Comparison of ENCODE assay signal across 20 cellular contexts in the genomic region with DNA sequence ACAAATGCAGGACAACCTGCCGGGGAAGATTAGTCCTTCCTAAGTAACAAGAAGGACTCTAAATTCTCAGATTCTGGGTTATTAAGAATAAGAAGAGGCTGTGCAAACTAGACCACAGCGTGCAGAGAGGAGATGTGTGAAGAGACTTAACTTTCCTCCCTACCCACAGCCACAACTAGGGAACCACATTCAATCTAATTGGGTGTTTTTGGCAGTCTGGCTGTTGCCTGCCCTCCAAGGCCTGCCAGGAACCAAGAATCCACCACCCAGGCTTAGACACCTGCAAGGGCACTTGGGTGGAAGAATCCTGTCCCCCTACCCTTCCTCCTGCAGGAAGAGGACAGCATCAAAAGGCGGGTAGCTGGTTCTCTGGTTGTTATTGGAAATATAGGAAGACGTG.
DNase-seq lines count a peak whose midpoint lies in the region; ATAC-seq and TF ChIP-seq lines count a peak whose summit lies in the region.
"Had no signal": no experiment of that assay in that cellular context is flagged by ENCODE, and none has a peak within 500 bp of the region (broad histone marks: within the 10 kb centered on the region; RNA-seq: fewer than 3 reads in every experiment).

No MANE protein-coding gene starts in this region.

- TSS peak; percentile 89 for BruUV-seq in PC-9 (replicated peaks; lab: Mats Ljungman, UMichigan)

- no peaks in the 10 kb centered on the region for H3K4me1 ChIP-seq in DND-41 (ENCODE audit: insufficient read depth, low read length)
- peaks cover 50% of the 10 kb centered on the region for H3K4me1 ChIP-seq in PC-9 (replicated peaks; ENCODE audit: insufficient read depth)
- no peaks in the 10 kb centered on the region for H3K4me1 ChIP-seq in smooth muscle cell (ENCODE audit: low read depth)
- H3K4me1 ChIP-seq in BE2C = no peaks in the 10 kb centered on the region
- peaks cover 6% of the 10 kb centered on the region; the same call in 1 of the 2 replicates for H3K4me1 ChIP-seq in GM23248 (ENCODE audit: insufficient read depth)
- H3K4me1 ChIP-seq: Caco-2 had no signal

- DNase-seq in DND-41 (no peak), PC-9 (peak in 1 of 2 experiments; percentile 17), dorsolateral prefrontal cortex (no peak), smooth muscle cell (lab: John Stamatoyannopoulos, UW; ENCODE audit: unreplicated experiment) (no peak), BE2C (no peak), NCI-H524 (lab: John Stamatoyannopoulos, UW) (no peak), GM23248 (no peak), HT-29 (ENCODE audit: low spot score) (no peak)
- DNase-seq: Caco-2; CD4-positive, alpha-beta T cell; GF-D8; GOT3; Karpas-422; NCI-H1436 treated with DMSO at 0.1 percent for 48 hours; NCI-H2029 treated with DMSO at 0.1 percent for 48 hours; NCI-H2171; NCI-H446; NCI-H69 had no signal

- H3K36me3 ChIP-seq in DND-41 (ENCODE audit: insufficient read depth, low read length) (peaks cover 3% of the 10 kb centered on the region; the same call in 1 of the 2 replicates), PC-9 (ENCODE audit: low read depth) (no peaks in the 10 kb centered on the region; the same call in none of the 2 replicates), smooth muscle cell (ENCODE audit: low read depth) (no peaks in the 10 kb centered on the region), BE2C (no peaks in the 10 kb centered on the region), GM23248 (ENCODE audit: low read depth) (no peaks in the 10 kb centered on the region)

- WGBS in smooth muscle cell (ENCODE audit: low lambda C conversion rate) = 83% methylated on average over 4 of the region's 4 CpGs
- 86 to 88% methylated on average over 4 of the region's 4 CpGs for WGBS in GM23248 (ENCODE audit: low coverage in 1 of 2, low lambda C conversion rate in 2 of 2, missing lambda C conversion rate in 2 of 2), 2 experiments

- peak; percentile 58; the same call in 1 of the 3 replicates for ATAC-seq in DND-41 (ENCODE audit: insufficient read depth, low read depth)
- ATAC-seq: Right ventricle myocardium inferior had no signal

- H3F3A ChIP-seq in PC-9 (ENCODE audit: insufficient read depth, low read depth) (peaks cover 39% of the 10 kb centered on the region), smooth muscle cell (ENCODE audit: low read depth) (no peaks in the 10 kb centered on the region), GM23248 (ENCODE audit: insufficient read depth) (no peaks in the 10 kb centered on the region)

- POLR2A ChIA-PET in PC-9 (lab: Charles Lee; ENCODE audit: unreplicated experiment) = interaction anchor here (0.6 to 0.7 kb wide), 3 partner anchors 29 to 65 kb away, joined by 3 to 35 read pairs (median 5); no protein-coding TSS in a partner anchor

- TF ChIP-seq CTCF in DND-41 (IDR thresholded peaks at IDR 0.05; ENCODE audit: borderline replicate concordance, extremely low read depth, low read length, poor library complexity, severe bottlenecking) = no peak
- TF ChIP-seq CTCF in PC-9 (conservative IDR thresholded peaks at IDR 0.05) = no peak
- TF ChIP-seq CTCF in dorsolateral prefrontal cortex (IDR thresholded peaks at IDR 0.05 in 54 of 56, conservative IDR thresholded peaks at IDR 0.05 in 2 of 56; ENCODE audit: low read depth in 1 of 56, partially characterized antibody in 56 of 56) = no peak
- TF ChIP-seq CTCF in smooth muscle cell (IDR thresholded peaks at IDR 0.05; ENCODE audit: borderline replicate concordance, insufficient read depth, poor library complexity, severe bottlenecking) = no peak
- TF ChIP-seq CTCF in BE2C (IDR thresholded peaks at IDR 0.05; ENCODE audit: low read depth, low read length) = no peak

- H3K9me2 ChIP-seq in PC-9 (ENCODE audit: insufficient read depth) = no peaks in the 10 kb centered on the region
- H3K9me2 ChIP-seq in GM23248 (ENCODE audit: insufficient read depth) = no peaks in the 10 kb centered on the region

- no peak overlapping the region for H3K4me3 ChIP-seq in DND-41 (ENCODE audit: low read depth in 1 of 2, low read length in 2 of 2)
- H3K4me3 ChIP-seq in PC-9 = peak overlapping the region; percentile 13; the same call in 1 of the 2 replicates
- H3K4me3 ChIP-seq in dorsolateral prefrontal cortex = peak overlapping the region in 4 of 59 donors; percentile 1 to 27 (median 11)
- no peak overlapping the region for H3K4me3 ChIP-seq in smooth muscle cell
- no peak overlapping the region for H3K4me3 ChIP-seq in BE2C (ENCODE audit: low read depth, low read length)
- no peak overlapping the region for H3K4me3 ChIP-seq in GM23248
- H3K4me3 ChIP-seq: SK-N-MC had no signal

- H3K9me3 ChIP-seq in DND-41 (ENCODE audit: insufficient read depth, low read length, severe bottlenecking) (no peaks in the 10 kb centered on the region), PC-9 (ENCODE audit: insufficient read depth, low read depth) (no peaks in the 10 kb centered on the region), smooth muscle cell (replicated peaks; ENCODE audit: low read depth) (no peaks in the 10 kb centered on the region), BE2C (no peaks in the 10 kb centered on the region), GM23248 (ENCODE audit: low read depth) (no peaks in the 10 kb centered on the region)
- H3K9me3 ChIP-seq: Caco-2 had no signal

- H3K4me2 ChIP-seq in DND-41 (ENCODE audit: insufficient read depth, low read length) = no peak overlapping the region
- peak overlapping the region; percentile 66 for H3K4me2 ChIP-seq in PC-9
- H3K4me2 ChIP-seq in smooth muscle cell = no peak overlapping the region
- H3K4me2 ChIP-seq in GM23248 (ENCODE audit: unreplicated experiment) = no peak overlapping the region

- H3K27me3 ChIP-seq in DND-41 (ENCODE audit: insufficient read depth, low read length, poor library complexity) = no peaks in the 10 kb centered on the region
- no peaks in the 10 kb centered on the region for H3K27me3 ChIP-seq in PC-9 (ENCODE audit: insufficient read depth, low read depth)
- no peaks in the 10 kb centered on the region for H3K27me3 ChIP-seq in dorsolateral prefrontal cortex
- H3K27me3 ChIP-seq in smooth muscle cell (ENCODE audit: low read depth) = no peaks in the 10 kb centered on the region
- H3K27me3 ChIP-seq in BE2C = no peaks in the 10 kb centered on the region
- H3K27me3 ChIP-seq in GM23248 (replicated peaks; ENCODE audit: insufficient read depth) = no peaks in the 10 kb centered on the region

- no peak overlapping the region for H2AFZ ChIP-seq in DND-41 (ENCODE audit: low read depth, low read length)
- H2AFZ ChIP-seq in PC-9 = peak overlapping the region; percentile 66
- H2AFZ ChIP-seq in smooth muscle cell (ENCODE audit: low read depth) = no peak overlapping the region
- H2AFZ ChIP-seq in GM23248 = no peak overlapping the region

- H3K9ac ChIP-seq in DND-41 (ENCODE audit: low read depth, low read length) (no peak overlapping the region), smooth muscle cell (ENCODE audit: low read depth) (no peak overlapping the region), GM23248 (no peak overlapping the region)

- no peak overlapping the region for H3K27ac ChIP-seq in DND-41 (ENCODE audit: low read length)
- peak overlapping the region; percentile 94 for H3K27ac ChIP-seq in PC-9
- H3K27ac ChIP-seq in dorsolateral prefrontal cortex = peak overlapping the region; percentile 40 to 97 (median 93)
- H3K27ac ChIP-seq in smooth muscle cell (ENCODE audit: low read depth) = peak overlapping the region; percentile 33
- H3K27ac ChIP-seq in GM23248 = no peak overlapping the region
- H3K27ac ChIP-seq: SK-N-MC had no signal

- CTCF ChIA-PET in PC-9 (lab: Charles Lee) = interaction anchor here (0.6 to 0.7 kb wide), 2 partner anchors 124 to 142 kb away, joined by 3 to 5 read pairs; no protein-coding TSS in a partner anchor

- H3K79me2 ChIP-seq in DND-41 (ENCODE audit: insufficient read depth, low read length) (no peaks in the 10 kb centered on the region), PC-9 (ENCODE audit: low read depth) (no peaks in the 10 kb centered on the region), smooth muscle cell (ENCODE audit: low read depth) (no peaks in the 10 kb centered on the region), GM23248 (ENCODE audit: insufficient read depth) (no peaks in the 10 kb centered on the region)

- in situ Hi-C loops in GM23248 (cut with MboI) = loop anchor here (25.0 kb wide), 1 partner anchor 491 kb away; no protein-coding TSS in a partner anchor

- H4K20me1 ChIP-seq in DND-41 (ENCODE audit: insufficient read depth, low read length) = no peaks in the 10 kb centered on the region
- no peaks in the 10 kb centered on the region for H4K20me1 ChIP-seq in PC-9 (ENCODE audit: insufficient read depth)
- no peaks in the 10 kb centered on the region for H4K20me1 ChIP-seq in smooth muscle cell (ENCODE audit: low read depth)
- H4K20me1 ChIP-seq in GM23248 (ENCODE audit: insufficient read depth) = no peaks in the 10 kb centered on the region

- intact Hi-C loops in PC-9 (cut with micrococcal nuclease; ENCODE audit: unreplicated experiment) (no loop called here), dorsolateral prefrontal cortex (cut with DNase I) (loop anchor here (10.0 kb wide), 1 partner anchor 123 kb away; no protein-coding TSS in a partner anchor)

Comparison
In these comparisons a context has a peak if more than half of its experiments do, and no peak if none do; other contexts are left out.
1. H3K27ac ChIP-seq: peak in PC-9 (single experiment), dorsolateral prefrontal cortex (59 of 59) and smooth muscle cell (single experiment); none in DND-41 (single experiment) and GM23248 (single experiment).